ENCODE assay signal across 1 cellular context in the genomic region with DNA sequence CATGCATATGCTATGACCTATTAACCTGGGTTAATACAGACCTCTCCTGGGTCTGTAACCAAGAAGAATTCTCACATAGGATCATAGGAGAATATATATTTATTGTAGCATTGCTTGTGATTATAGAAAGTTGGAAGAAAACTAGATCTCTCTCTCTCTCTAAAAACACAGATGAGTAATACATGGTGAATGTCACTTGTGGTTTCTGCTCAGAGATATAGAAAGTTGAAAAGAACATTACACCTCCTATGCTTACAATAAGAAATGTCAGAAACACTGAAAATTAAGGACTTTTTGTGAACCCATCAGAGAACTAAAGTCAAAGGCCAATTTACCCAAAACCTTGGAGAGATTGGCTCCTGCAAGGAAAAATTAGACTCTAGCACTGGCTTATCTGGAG.
TF ChIP-seq lines count a peak whose summit lies in the region.

No MANE protein-coding gene starts in this region.

TF ChIP-seq in IMR-90, 13 proteins besides CTCF, POLR2A, EP300 and RAD21:
- TF ChIP-seq MXI1 (IDR thresholded peaks at IDR 0.05; ENCODE audit: borderline replicate concordance, low read depth, low read length) (no peak), RFX5 (IDR thresholded peaks at IDR 0.05; ENCODE audit: low read depth, low read length) (no peak), MAFK (IDR thresholded peaks at IDR 0.05; ENCODE audit: low read depth, low read length) (no peak), FOS (IDR thresholded peaks at IDR 0.05; ENCODE audit: low read depth, low read length) (no peak), CEBPB (IDR thresholded peaks at IDR 0.05; ENCODE audit: low read depth, low read length) (no peak), CHD1 (IDR thresholded peaks at IDR 0.05; ENCODE audit: low read depth, low read length) (no peak), SMC3 (IDR thresholded peaks at IDR 0.05; ENCODE audit: low read depth, low read length) (no peak), RCOR1 (IDR thresholded peaks at IDR 0.05; ENCODE audit: insufficient replicate concordance, low read length) (no peak), NFE2L2 (IDR thresholded peaks at IDR 0.05; ENCODE audit: low read depth, low read length) (no peak), MAZ (IDR thresholded peaks at IDR 0.05; ENCODE audit: borderline replicate concordance, low read depth, low read length) (no peak), BHLHE40 (IDR thresholded peaks at IDR 0.05; ENCODE audit: low read depth, low read length) (no peak)
- TF ChIP-seq, protein P1, sequence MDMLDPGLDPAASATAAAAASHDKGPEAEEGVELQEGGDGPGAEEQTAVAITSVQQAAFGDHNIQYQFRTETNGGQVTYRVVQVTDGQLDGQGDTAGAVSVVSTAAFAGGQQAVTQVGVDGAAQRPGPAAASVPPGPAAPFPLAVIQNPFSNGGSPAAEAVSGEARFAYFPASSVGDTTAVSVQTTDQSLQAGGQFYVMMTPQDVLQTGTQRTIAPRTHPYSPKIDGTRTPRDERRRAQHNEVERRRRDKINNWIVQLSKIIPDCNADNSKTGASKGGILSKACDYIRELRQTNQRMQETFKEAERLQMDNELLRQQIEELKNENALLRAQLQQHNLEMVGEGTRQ (IDR thresholded peaks at IDR 0.05; ENCODE audit: low read depth, low read length) = no peak
- TF ChIP-seq, protein P2, sequence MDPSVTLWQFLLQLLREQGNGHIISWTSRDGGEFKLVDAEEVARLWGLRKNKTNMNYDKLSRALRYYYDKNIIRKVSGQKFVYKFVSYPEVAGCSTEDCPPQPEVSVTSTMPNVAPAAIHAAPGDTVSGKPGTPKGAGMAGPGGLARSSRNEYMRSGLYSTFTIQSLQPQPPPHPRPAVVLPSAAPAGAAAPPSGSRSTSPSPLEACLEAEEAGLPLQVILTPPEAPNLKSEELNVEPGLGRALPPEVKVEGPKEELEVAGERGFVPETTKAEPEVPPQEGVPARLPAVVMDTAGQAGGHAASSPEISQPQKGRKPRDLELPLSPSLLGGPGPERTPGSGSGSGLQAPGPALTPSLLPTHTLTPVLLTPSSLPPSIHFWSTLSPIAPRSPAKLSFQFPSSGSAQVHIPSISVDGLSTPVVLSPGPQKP (IDR thresholded peaks at IDR 0.05; ENCODE audit: borderline replicate concordance, low read depth, low read length) = no peak
